22 cellular contexts compared by ENCODE assay signal in genomic region chr4:7000421-7001176, GRCh38. TPM values are rescaled to one million over a fixed set of nuclear protein-coding genes. Genes with fewer than 3 reads are reported as not detected.
DNase-seq lines count a peak whose midpoint lies in the region; ATAC-seq, FAIRE-seq and TF ChIP-seq lines count a peak whose summit lies in the region.
"Had no signal": no experiment of that assay in that cellular context is flagged by ENCODE, and none has a peak within 500 bp of the region (broad histone marks: within the 10 kb centered on the region; RNA-seq: fewer than 3 reads in every experiment).

No MANE protein-coding gene starts in this region.

- H4K20me1 ChIP-seq in HepG2 (ENCODE audit: insufficient read depth, low read length): no peaks in the 10 kb centered on the region

- TF ChIP-seq EP300 in HepG2 (IDR thresholded peaks at IDR 0.05; ENCODE audit: low read depth in 2 of 2, low read length in 2 of 2) (no peak), HepG2 (CRISPR knock-in tag; IDR thresholded peaks at IDR 0.05; ENCODE audit: borderline replicate concordance) (no peak)

- peaks cover 44 to 81% of the 10 kb centered on the region in 2 experiments for H3K36me3 ChIP-seq in HepG2 (replicated peaks in 1 of 2; ENCODE audit: control insufficient read depth in 1 of 2, insufficient read depth in 2 of 2, low read length in 2 of 2)
- H3K36me3 ChIP-seq in brain microvascular endothelial cell (replicated peaks): peaks cover 50% of the 10 kb centered on the region

- no peak for DNase-seq in activated CD8-positive, alpha-beta memory T cell treated with anti-CD3 and anti-CD28 coated beads, Interleukin-2, amount 10 ng/mL, durations not matched to agents 7 days and 5 days
- no peak for DNase-seq in activated CD8-positive, alpha-beta memory T cell treated with anti-CD3 and anti-CD28 coated beads for 24 hours
- DNase-seq in HepG2 (ENCODE audit: low spot score): no peak
- DNase-seq in superior temporal gyrus (ENCODE audit: extremely low spot score): peak; percentile 35
- no peak for DNase-seq in AG08395 (ENCODE audit: low spot score)
- DNase-seq in brain microvascular endothelial cell: no peak
- DNase-seq in Right ventricle myocardium inferior (ENCODE audit: missing footprints): no peak
- DNase-seq: ACHN; CD8-positive, alpha-beta T cell; H9; naive thymus-derived CD8-positive, alpha-beta T cell; NCI-H1417; NCI-H2171 treated with DMSO at 0.1 percent for 48 hours; OCI-M1; stimulated activated CD4-positive, alpha-beta T cell treated with anti-CD3 and anti-CD28 coated beads, Interleukin-2, amount 100 ng/mL, for 48 hours had no signal

- no peak for ATAC-seq in activated CD8-positive, alpha-beta memory T cell treated with anti-CD3 and anti-CD28 coated beads, Interleukin-2, amount 10 ng/mL, durations not matched to agents 7 days and 5 days
- ATAC-seq in activated T-helper 17 cell treated with anti-CD3 and anti-CD28 coated beads, Interleukin-2, amount 50 U/mL, for 72 hours (replicated peaks): no peak
- no peak for ATAC-seq in HepG2
- no peak for ATAC-seq in Right ventricle myocardium inferior
- ATAC-seq: CD8-positive, alpha-beta T cell; naive thymus-derived CD8-positive, alpha-beta T cell; WTC11 had no signal

- intact Hi-C loops in HepG2 (cut with micrococcal nuclease; ENCODE audit: unreplicated experiment): no loop called here
- intact Hi-C loops in Right ventricle myocardium inferior (cut with DNase I): no loop called here

- TF ChIP-seq CTCF in HepG2 (CRISPR knock-in tag; IDR thresholded peaks at IDR 0.05) (no peak), brain microvascular endothelial cell (IDR thresholded peaks at IDR 0.05; ENCODE audit: low read depth, low read length, missing control alignments) (no peak)

- WGBS in HepG2 (ENCODE audit: low lambda C conversion rate): 96% methylated on average over 13 of the region's 18 CpGs

- no peaks in the 10 kb centered on the region for H3K9me3 Mint-ChIP-seq in activated CD8-positive, alpha-beta memory T cell treated with anti-CD3 and anti-CD28 coated beads, Interleukin-2, amount 10 ng/mL, durations not matched to agents 7 days and 5 days (ENCODE audit: low read depth)
- H3K9me3 Mint-ChIP-seq in activated T-helper 17 cell treated with anti-CD3 and anti-CD28 coated beads, Interleukin-2, amount 50 U/mL, for 72 hours: no peaks in the 10 kb centered on the region
- H3K9me3 Mint-ChIP-seq: CD8-positive, alpha-beta T cell; H9; naive thymus-derived CD8-positive, alpha-beta T cell; WTC11 had no signal

- H3K27me3 ChIP-seq in HepG2 (ENCODE audit: control insufficient read depth in 1 of 2, insufficient read depth in 2 of 2, low read length in 2 of 2): no peaks in the 10 kb centered on the region
- H3K27me3 ChIP-seq in brain microvascular endothelial cell (replicated peaks): no peaks in the 10 kb centered on the region
- H3K27me3 ChIP-seq: ascending aorta, hepatocyte, vagina had no signal

- no peak for FAIRE-seq in HepG2 (lab: Jason Lieb, UNC)
- FAIRE-seq: endometrium had no signal

- H3K9me3 ChIP-seq in HepG2 (ENCODE audit: low read length): no peaks in the 10 kb centered on the region
- H3K9me3 ChIP-seq: ascending aorta, vagina had no signal

- CTCF ChIA-PET in activated CD8-positive, alpha-beta memory T cell treated with anti-CD3 and anti-CD28 coated beads, Interleukin-2, amount 10 ng/mL, durations not matched to agents 7 days and 5 days (lab: Charles Lee): no interaction called here
- CTCF ChIA-PET in HepG2 (lab: Yijun Ruan, JAX; ENCODE audit: low intra/inter-chr PET ratio, low total read pairs): no interaction called here

- no peak overlapping the region for H3K4me2 ChIP-seq in HepG2 (ENCODE audit: low read depth, low read length)
- H3K4me2 ChIP-seq: hepatocyte had no signal

- BruUV-seq in HepG2 (replicated peaks; lab: Mats Ljungman, UMichigan): no TSS peak

- no peak overlapping the region for H3K9ac ChIP-seq in HepG2 (ENCODE audit: insufficient read depth, low read depth, low read length)
- H3K9ac ChIP-seq: parathyroid adenoma had no signal

- H3K4me1 Mint-ChIP-seq in activated CD8-positive, alpha-beta memory T cell treated with anti-CD3 and anti-CD28 coated beads, Interleukin-2, amount 10 ng/mL, durations not matched to agents 7 days and 5 days: peaks cover 22% of the 10 kb centered on the region
- peaks cover 14% of the 10 kb centered on the region for H3K4me1 Mint-ChIP-seq in activated T-helper 17 cell treated with anti-CD3 and anti-CD28 coated beads, Interleukin-2, amount 50 U/mL, for 72 hours
- H3K4me1 Mint-ChIP-seq: WTC11 had no signal

- in situ Hi-C loops in HepG2 (cut with HindIII; ENCODE audit: extremely low pct_ligation_motif_present, low pct_unique_long_range_greater_than_20kb) (no loop called here), brain microvascular endothelial cell (cut with HindIII; ENCODE audit: low pct_ligation_motif_present, low sequenced_read_pairs) (no loop called here)

- H3K79me2 ChIP-seq in HepG2 (ENCODE audit: insufficient read depth, low read length): peaks cover 5% of the 10 kb centered on the region
- H3K79me2 ChIP-seq: parathyroid adenoma had no signal

- H3K27ac Mint-ChIP-seq in activated CD8-positive, alpha-beta memory T cell treated with anti-CD3 and anti-CD28 coated beads, Interleukin-2, amount 10 ng/mL, durations not matched to agents 7 days and 5 days: peak overlapping the region; percentile 87
- peak overlapping the region; percentile 77 for H3K27ac Mint-ChIP-seq in activated T-helper 17 cell treated with anti-CD3 and anti-CD28 coated beads, Interleukin-2, amount 50 U/mL, for 72 hours
- H3K27ac Mint-ChIP-seq: CD8-positive, alpha-beta T cell; H9; WTC11 had no signal

- no peaks in the 10 kb centered on the region for H3K27me3 Mint-ChIP-seq in activated CD8-positive, alpha-beta memory T cell treated with anti-CD3 and anti-CD28 coated beads, Interleukin-2, amount 10 ng/mL, durations not matched to agents 7 days and 5 days
- H3K27me3 Mint-ChIP-seq in activated T-helper 17 cell treated with anti-CD3 and anti-CD28 coated beads, Interleukin-2, amount 50 U/mL, for 72 hours: no peaks in the 10 kb centered on the region
- H3K27me3 Mint-ChIP-seq: naive thymus-derived CD8-positive, alpha-beta T cell had no signal

- no peak overlapping the region for H2AFZ ChIP-seq in HepG2 (ENCODE audit: low read length)
- H2AFZ ChIP-seq: hepatocyte, parathyroid adenoma had no signal

- H3K4me3 Mint-ChIP-seq in activated CD8-positive, alpha-beta memory T cell treated with anti-CD3 and anti-CD28 coated beads, Interleukin-2, amount 10 ng/mL, durations not matched to agents 7 days and 5 days: no peak overlapping the region
- H3K4me3 Mint-ChIP-seq in activated T-helper 17 cell treated with anti-CD3 and anti-CD28 coated beads, Interleukin-2, amount 50 U/mL, for 72 hours: no peak overlapping the region
- H3K4me3 Mint-ChIP-seq: CD8-positive, alpha-beta T cell; H9; naive thymus-derived CD8-positive, alpha-beta T cell; WTC11 had no signal

- H3K36me3 Mint-ChIP-seq in activated CD8-positive, alpha-beta memory T cell treated with anti-CD3 and anti-CD28 coated beads, Interleukin-2, amount 10 ng/mL, durations not matched to agents 7 days and 5 days: peaks cover 51% of the 10 kb centered on the region
- H3K36me3 Mint-ChIP-seq in activated T-helper 17 cell treated with anti-CD3 and anti-CD28 coated beads, Interleukin-2, amount 50 U/mL, for 72 hours (ENCODE audit: low read depth): peaks cover 97% of the 10 kb centered on the region

- TF ChIP-seq POLR2A in HepG2 (IDR thresholded peaks at IDR 0.05; ENCODE audit: insufficient read depth in 1 of 2, low read depth in 2 of 2, low read length in 2 of 2): no peak

- H3K4me1 ChIP-seq in HepG2 (ENCODE audit: insufficient read depth, low read length): no peaks in the 10 kb centered on the region
- H3K4me1 ChIP-seq: ascending aorta, parathyroid adenoma had no signal

- no peak overlapping the region for H3K27ac ChIP-seq in HepG2 (ENCODE audit: extremely low read length, insufficient read depth, low read length)
- H3K27ac ChIP-seq in brain microvascular endothelial cell: no peak overlapping the region
- H3K27ac ChIP-seq: ascending aorta, hepatocyte, parathyroid adenoma had no signal

- POLR2A ChIA-PET in HepG2 (lab: Yijun Ruan, JAX): no interaction called here

- no peak for TF ChIP-seq RAD21 in HepG2 (CRISPR knock-in tag; IDR thresholded peaks at IDR 0.05)

- H3K4me3 ChIP-seq in HepG2 (replicated peaks in 1 of 3; ENCODE audit: insufficient read depth in 1 of 3, low read depth in 2 of 3, low read length in 3 of 3): no peak overlapping the region
- H3K4me3 ChIP-seq in brain microvascular endothelial cell (ENCODE audit: low read depth, low read length): no peak overlapping the region
- H3K4me3 ChIP-seq: ascending aorta, hepatocyte, vagina had no signal

TF ChIP-seq in HepG2, 621 proteins besides CTCF, POLR2A, EP300 and RAD21 (continues in another document):
- peak; percentile 71 for TF ChIP-seq MAFF (IDR thresholded peaks at IDR 0.05; ENCODE audit: low read depth, low read length)

RNA-seq across cellular contexts. Expression of gene TADA2B, which starts 42.6 kb away (rescaled TPM):
- 10 to 100 TPM; 16.9 to 21.4 TPM for total RNA-seq in activated CD8-positive, alpha-beta memory T cell treated with anti-CD3 and anti-CD28 coated beads, Interleukin-2, amount 10 ng/mL, durations not matched to agents 7 days and 5 days
- total RNA-seq in activated T-helper 17 cell treated with anti-CD3 and anti-CD28 coated beads, Interleukin-2, amount 50 U/mL, for 72 hours: 10 to 100 TPM in 1 of 2 donors, 1 to 10 TPM in 1; 8.5 to 13.0 TPM
- total RNA-seq in HepG2 (2016; rRNA removed; fragmentation: Illumina TruSeq; extraction: Trizol): 8.6 and 8.9 TPM in 2 replicates
- 2.2 and 3.1 TPM in 2 replicates for total RNA-seq in HepG2 (2016; cell fraction: cytosol; rRNA removed; fragmentation: Illumina TruSeq; extraction: Trizol; ENCODE audit: low read depth)
- total RNA-seq in HepG2 (2016; cell fraction: insoluble cytoplasmic fraction; rRNA removed; fragmentation: Illumina TruSeq; extraction: Trizol): 7.2 and 8.0 TPM in 2 replicates
- total RNA-seq in HepG2 (2016; cell fraction: membrane; rRNA removed; fragmentation: Illumina TruSeq; extraction: Trizol): 11.2 and 13.1 TPM in 2 replicates
- total RNA-seq in HepG2 (2016; cell fraction: nucleus; rRNA removed; fragmentation: Illumina TruSeq; extraction: Trizol): 5.6 and 5.9 TPM in 2 replicates
- 4.6 and 5.1 TPM in 2 replicates for polyA plus RNA-seq in HepG2 (2011; rRNA removed)
- polyA plus RNA-seq in HepG2 (2011; cell fraction: cytosol; rRNA removed): 5.0 and 5.2 TPM in 2 replicates
- polyA plus RNA-seq in HepG2 (2011; cell fraction: nucleus; rRNA removed): 5.8 and 6.6 TPM in 2 replicates
- 8.0 and 9.4 TPM in 2 replicates for polyA plus RNA-seq in HepG2 (2012)
- 2.2 and 2.7 TPM in 2 replicates for polyA plus RNA-seq in HepG2 (2016; cell fraction: cytosol; fragmentation: Illumina TruSeq; extraction: Trizol; ENCODE audit: low read depth)
- polyA plus RNA-seq in HepG2 (2016; cell fraction: insoluble cytoplasmic fraction; fragmentation: Illumina TruSeq; extraction: Trizol; ENCODE audit: low read depth): 10.4 and 13.0 TPM in 2 replicates
- 8.6 and 9.7 TPM in 2 replicates for polyA plus RNA-seq in HepG2 (2016; cell fraction: membrane; fragmentation: Illumina TruSeq; extraction: Trizol; ENCODE audit: low read depth)
- polyA plus RNA-seq in HepG2 (2016; cell fraction: nucleus; fragmentation: Illumina TruSeq; extraction: Trizol; ENCODE audit: insufficient read depth, low read depth): 10.6 and 12.8 TPM in 2 replicates
- 6.9 and 14.2 TPM in 2 replicates for polyA minus RNA-seq in HepG2 (2011; rRNA and poly(A)+ RNA removed; ENCODE audit: low replicate concordance)
- polyA minus RNA-seq in HepG2 (2011; cell fraction: cytosol; rRNA and poly(A)+ RNA removed): 3.9 and 5.1 TPM in 2 replicates
- polyA minus RNA-seq in HepG2 (2011; cell fraction: nucleus; rRNA and poly(A)+ RNA removed): 5.9 and 6.6 TPM in 2 replicates
- 33.3 TPM for total RNA-seq in Right ventricle myocardium inferior
